ENCODE assay signal across 18 cellular contexts in the genomic region with DNA sequence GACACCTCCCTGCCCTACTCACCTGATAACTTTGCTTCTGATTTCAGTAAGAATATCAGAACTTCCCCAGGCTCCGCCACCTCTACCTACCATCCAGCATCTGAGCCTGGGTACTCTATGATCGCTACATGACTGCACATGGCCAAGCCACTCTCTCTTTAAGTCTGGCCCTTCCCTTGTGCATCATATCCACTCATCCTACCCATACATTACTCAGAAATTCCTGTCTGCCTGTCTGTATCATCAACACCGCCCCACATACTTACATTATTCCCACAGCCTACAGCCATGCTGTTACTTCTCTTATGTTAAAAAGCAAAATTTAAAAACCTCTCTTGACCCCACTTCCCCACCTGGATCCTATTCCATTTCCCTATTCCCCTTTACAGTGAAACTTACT.
DNase-seq lines count a peak whose midpoint lies in the region; ATAC-seq and TF ChIP-seq lines count a peak whose summit lies in the region.
"Had no signal": no experiment of that assay in that cellular context is flagged by ENCODE, and none has a peak within 500 bp of the region (broad histone marks: within the 10 kb centered on the region; RNA-seq: fewer than 3 reads in every experiment).

No MANE protein-coding gene starts in this region.

- no peaks in the 10 kb centered on the region for H3K27me3 Mint-ChIP-seq in mesothelial cell of epicardium (ENCODE audit: low read depth)

- in situ Hi-C loops in GM23248 (cut with MboI) = no loop called here

- no peaks in the 10 kb centered on the region for H3K9me3 ChIP-seq in GM23248 (ENCODE audit: low read depth)
- peaks cover 4% of the 10 kb centered on the region for H3K9me3 ChIP-seq in trophoblast cell (ENCODE audit: insufficient read depth, low read depth, low read length)
- no peaks in the 10 kb centered on the region for H3K9me3 ChIP-seq in PC-3 (ENCODE audit: low read length)
- H3K9me3 ChIP-seq: SJSA1 had no signal

- H3K27me3 ChIP-seq in GM23248 (replicated peaks; ENCODE audit: insufficient read depth) = no peaks in the 10 kb centered on the region
- no peaks in the 10 kb centered on the region for H3K27me3 ChIP-seq in trophoblast cell (ENCODE audit: insufficient read depth, low read length)
- no peaks in the 10 kb centered on the region for H3K27me3 ChIP-seq in PC-3 (ENCODE audit: low read length)

- no peak overlapping the region for H3K18ac ChIP-seq in trophoblast cell (ENCODE audit: low read length)

- no peak overlapping the region for H3K23ac ChIP-seq in trophoblast cell (ENCODE audit: low read length)

- H2BK120ac ChIP-seq in trophoblast cell (ENCODE audit: insufficient read depth, low read length, poor library complexity) = no peak overlapping the region

- H4K20me1 ChIP-seq in GM23248 (ENCODE audit: insufficient read depth) (no peaks in the 10 kb centered on the region), PC-3 (ENCODE audit: low read length) (no peaks in the 10 kb centered on the region)

- H3K79me2 ChIP-seq in GM23248 (ENCODE audit: insufficient read depth) (peaks cover 38% of the 10 kb centered on the region), trophoblast cell (ENCODE audit: control insufficient read depth, insufficient read depth, low read length, poor library complexity) (no peaks in the 10 kb centered on the region), PC-3 (ENCODE audit: low read length) (no peaks in the 10 kb centered on the region)

- CTCF ChIA-PET in RWPE1 (lab: Yijun Ruan, JAX) (no interaction called here), PC-3 (lab: Charles Lee) (no interaction called here)

- ATAC-seq in GM18870 (IDR thresholded peaks at IDR 0.05; ENCODE audit: unreplicated experiment) = no peak
- no peak for ATAC-seq in PC-3

- no peaks in the 10 kb centered on the region for H3K4me1 Mint-ChIP-seq in mesothelial cell of epicardium

- no peaks in the 10 kb centered on the region for H3K36me3 ChIP-seq in GM23248 (ENCODE audit: low read depth)
- no peaks in the 10 kb centered on the region for H3K36me3 ChIP-seq in trophoblast cell (ENCODE audit: control insufficient read depth in 1 of 2, insufficient read depth in 2 of 2, low read length in 2 of 2)
- H3K36me3 ChIP-seq in PC-3 (ENCODE audit: low read depth, low read length) = no peaks in the 10 kb centered on the region
- H3K36me3 ChIP-seq: SJSA1 had no signal

- H3K4me2 ChIP-seq in GM23248 (ENCODE audit: unreplicated experiment) (peak overlapping the region; percentile 14), trophoblast cell (ENCODE audit: low read length) (no peak overlapping the region), PC-3 (ENCODE audit: low read length) (no peak overlapping the region)

- H3K14ac ChIP-seq in trophoblast cell (ENCODE audit: low read length) = no peak overlapping the region

- peaks cover 20% of the 10 kb centered on the region; the same call in 1 of the 2 replicates for H3F3A ChIP-seq in GM23248 (ENCODE audit: insufficient read depth)
- H3F3A ChIP-seq in PC-3 (ENCODE audit: low read length, unreplicated experiment) = no peaks in the 10 kb centered on the region

- H3K4me1 ChIP-seq in GM23248 (ENCODE audit: insufficient read depth) (peaks cover 22% of the 10 kb centered on the region), trophoblast cell (ENCODE audit: control insufficient read depth in 1 of 2, insufficient read depth in 2 of 2, low read length in 2 of 2) (no peaks in the 10 kb centered on the region), PC-3 (ENCODE audit: insufficient read depth, low read length) (no peaks in the 10 kb centered on the region)
- H3K4me1 ChIP-seq: SJSA1 had no signal

- no peaks in the 10 kb centered on the region for H3K9me3 Mint-ChIP-seq in mesothelial cell of epicardium
- H3K9me3 Mint-ChIP-seq: CD14-positive monocyte, H9 had no signal

- H4K8ac ChIP-seq in trophoblast cell (ENCODE audit: low read depth, low read length) = no peak overlapping the region

- H3K9ac ChIP-seq in GM23248 = no peak overlapping the region
- H3K9ac ChIP-seq in trophoblast cell (ENCODE audit: low read length) = no peak overlapping the region
- no peak overlapping the region for H3K9ac ChIP-seq in PC-3 (ENCODE audit: low read length)

- H3K27ac Mint-ChIP-seq in mesothelial cell of epicardium = no peak overlapping the region
- H3K27ac Mint-ChIP-seq: CD14-positive monocyte, H9 had no signal

- H3K36me3 Mint-ChIP-seq in mesothelial cell of epicardium = no peaks in the 10 kb centered on the region
- H3K36me3 Mint-ChIP-seq: CD14-positive monocyte had no signal

- peak; percentile 60 for DNase-seq in GM23248
- peak; percentile 20 for DNase-seq in RWPE1 (ENCODE audit: low spot score)
- peak; percentile 90 for DNase-seq in epithelial cell of esophagus (ENCODE audit: low read depth)
- DNase-seq in trophoblast cell = peak; percentile 40 to 59
- DNase-seq in mesothelial cell of epicardium (ENCODE audit: low spot score in 2 of 2, unreplicated experiment in 2 of 2) = no peak
- no peak for DNase-seq in PC-3
- DNase-seq: ACHN, DMS79 treated with DMSO at 0.1 percent for 48 hours, H9, MM.1S, NCI-H1092 treated with DMSO at 0.1 percent for 48 hours, NCI-H146, NCI-H2029 treated with DMSO at 0.1 percent for 48 hours, NCI-H82 had no signal

- intact Hi-C loops in PC-3 (cut with micrococcal nuclease) = no loop called here

- no TSS peak for BruUV-seq in PC-3 (replicated peaks; lab: Mats Ljungman, UMichigan)

- H3K79me1 ChIP-seq in trophoblast cell (ENCODE audit: low read length) = no peaks in the 10 kb centered on the region

- no peaks in the 10 kb centered on the region for H3K9me2 ChIP-seq in GM23248 (ENCODE audit: insufficient read depth)
- H3K9me2 ChIP-seq in PC-3 (replicated peaks; ENCODE audit: low read length) = no peaks in the 10 kb centered on the region

- H3K4me3 ChIP-seq in GM23248 (no peak overlapping the region), epithelial cell of esophagus (ENCODE audit: low read length) (no peak overlapping the region), trophoblast cell (ENCODE audit: low read depth, low read length) (no peak overlapping the region), PC-3 (ENCODE audit: low read length) (no peak overlapping the region)
- H3K4me3 ChIP-seq: SJSA1 had no signal

- H3K4me3 Mint-ChIP-seq in mesothelial cell of epicardium = no peak overlapping the region
- H3K4me3 Mint-ChIP-seq: CD14-positive monocyte, H9 had no signal

- no peak for TF ChIP-seq CTCF in RWPE1 (conservative IDR thresholded peaks at IDR 0.05; ENCODE audit: low read depth)
- TF ChIP-seq CTCF in epithelial cell of esophagus (IDR thresholded peaks at IDR 0.05; ENCODE audit: insufficient read depth, low read depth, low read length, missing control alignments) = no peak
- no peak for TF ChIP-seq CTCF in mesothelial cell of epicardium (IDR thresholded peaks at IDR 0.05; ENCODE audit: unreplicated experiment)
- TF ChIP-seq CTCF in PC-3 (conservative IDR thresholded peaks at IDR 0.05; ENCODE audit: low read depth, low read length) = no peak

- no peak overlapping the region for H3K4ac ChIP-seq in trophoblast cell (ENCODE audit: low read depth, low read length)

- H2AK5ac ChIP-seq in trophoblast cell (ENCODE audit: low read length) = no peak overlapping the region

- 88 to 94% methylated on average over 3 of the region's 3 CpGs for WGBS in GM23248 (ENCODE audit: low coverage in 1 of 2, low lambda C conversion rate in 2 of 2, missing lambda C conversion rate in 2 of 2), 2 experiments
- no CpG with 5 or more reads among the region's 3 CpGs for WGBS in trophoblast cell (ENCODE audit: extremely low coverage, insufficient coverage, insufficient read length)

- H2BK5ac ChIP-seq in trophoblast cell (ENCODE audit: low read depth, low read length, poor library complexity) = no peak overlapping the region

- POLR2A ChIA-PET in RWPE1 (lab: Yijun Ruan, JAX; ENCODE audit: low non-redundant PET) = no interaction called here
- POLR2A ChIA-PET in PC-3 (lab: Charles Lee; ENCODE audit: unreplicated experiment) = no interaction called here

- H4K91ac ChIP-seq in trophoblast cell (ENCODE audit: low read depth, low read length) = no peak overlapping the region

- H2BK12ac ChIP-seq in trophoblast cell (ENCODE audit: low read length) = no peak overlapping the region

- H4K12ac ChIP-seq in trophoblast cell (ENCODE audit: low read depth, low read length) = no peak overlapping the region

- H2AFZ ChIP-seq in GM23248 = no peak overlapping the region
- no peak overlapping the region for H2AFZ ChIP-seq in trophoblast cell (ENCODE audit: insufficient read depth, low read length, poor library complexity)
- H2AFZ ChIP-seq in PC-3 (ENCODE audit: low read length) = no peak overlapping the region

- H3K27ac ChIP-seq in GM23248 (no peak overlapping the region), RWPE1 (no peak overlapping the region), trophoblast cell (ENCODE audit: low read depth, low read length) (no peak overlapping the region), PC-3 (ENCODE audit: low read length) (no peak overlapping the region)
- H3K27ac ChIP-seq: HL-60, SJSA1 had no signal

Comparison
In these comparisons a context has a peak if more than half of its experiments do, and no peak if none do; other contexts are left out.
1. DNase-seq: peak in GM23248 (single experiment), RWPE1 (single experiment), epithelial cell of esophagus (single experiment) and trophoblast cell (2 of 2); none in mesothelial cell of epicardium (0 of 2) and PC-3 (single experiment).